ENCODE assay signal across 11 cellular contexts in the genomic region with DNA sequence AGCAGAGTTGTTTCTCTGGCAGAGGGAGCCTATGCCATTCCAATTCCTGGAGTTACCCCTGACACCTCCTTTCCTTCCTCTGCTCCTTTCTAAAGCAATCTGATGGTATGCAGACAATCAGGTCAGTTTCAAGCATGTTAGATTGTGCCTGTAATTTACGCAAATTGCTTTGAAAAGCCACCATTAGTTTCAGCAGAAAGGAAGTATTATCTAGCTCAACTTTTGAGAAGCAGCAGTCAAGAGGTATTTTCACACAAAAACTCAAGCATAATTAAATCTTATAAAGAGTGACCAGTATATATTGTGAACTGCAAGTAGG. TPM values are rescaled to one million over a fixed set of nuclear protein-coding genes. Genes with fewer than 3 reads are reported as not detected.
DNase-seq lines count a peak whose midpoint lies in the region; ATAC-seq, FAIRE-seq and TF ChIP-seq lines count a peak whose summit lies in the region.
"Had no signal": no experiment of that assay in that cellular context is flagged by ENCODE, and none has a peak within 500 bp of the region (broad histone marks: within the 10 kb centered on the region; RNA-seq: fewer than 3 reads in every experiment).

No MANE protein-coding gene starts in this region.

- H3K27me3 ChIP-seq in HUES6 (ENCODE audit: control insufficient read depth, insufficient read depth, low read length) (peaks cover 14% of the 10 kb centered on the region), dorsolateral prefrontal cortex (no peaks in the 10 kb centered on the region), mesendoderm (ENCODE audit: insufficient read depth, low read length, poor library complexity) (no peaks in the 10 kb centered on the region), small intestine (ENCODE audit: control insufficient read depth in 2 of 2, insufficient read depth in 2 of 2, low read length in 2 of 2) (no peaks in the 10 kb centered on the region), left lung (peaks cover 0 to 45% of the 10 kb centered on the region in 2 donors)

- no peaks in the 10 kb centered on the region for H3K79me1 ChIP-seq in mesendoderm (ENCODE audit: low read length)

- peaks cover 48% of the 10 kb centered on the region for H3K79me2 ChIP-seq in mesendoderm (ENCODE audit: control insufficient read depth, insufficient read depth, low read length)

- DNase-seq in dorsolateral prefrontal cortex, result no peak
- peak; percentile 58 for DNase-seq in mesendoderm
- peak; percentile 11 for DNase-seq in superior temporal gyrus (ENCODE audit: extremely low spot score)
- no peak for DNase-seq in small intestine
- no peak for DNase-seq in left lung
- no peak for DNase-seq in hepatic stellate cell (ENCODE audit: low spot score)
- DNase-seq in activated naive CD4-positive, alpha-beta T cell treated with Interleukin-2 at 50 U/mL for 16 hours, result no peak
- DNase-seq: heart right ventricle, NCI-H526 treated with DMSO at 0.1 percent for 48 hours, nucleus accumbens had no signal

- H2AK5ac ChIP-seq in mesendoderm (ENCODE audit: low read length), result no peak overlapping the region

- no peak overlapping the region for H2BK5ac ChIP-seq in mesendoderm (ENCODE audit: low read length)

- no peak overlapping the region for H3K27ac ChIP-seq in HUES6 (ENCODE audit: low read depth, low read length)
- H3K27ac ChIP-seq in dorsolateral prefrontal cortex, result peak overlapping the region in 21 of 59 donors; percentile 1 to 96 (median 35)
- H3K27ac ChIP-seq in mesendoderm (ENCODE audit: low read depth, low read length), result no peak overlapping the region
- H3K27ac ChIP-seq in small intestine (ENCODE audit: low read depth in 1 of 2, low read length in 1 of 2), result no peak overlapping the region
- H3K27ac ChIP-seq in left lung, result peak overlapping the region in 1 of 2 donors; percentile 88
- H3K27ac ChIP-seq: heart right ventricle had no signal

- H3K4me3 ChIP-seq in HUES6 (ENCODE audit: low read depth, low read length) (peak overlapping the region; percentile 77), dorsolateral prefrontal cortex (peak overlapping the region in 41 of 59 donors; percentile 12 to 97 (median 88)), mesendoderm (ENCODE audit: low read length) (no peak overlapping the region), small intestine (ENCODE audit: low read depth in 1 of 2, low read length in 2 of 2) (peak overlapping the region in 1 of 2 donors; percentile 99), left lung (peak overlapping the region in 1 of 2 donors; percentile 74)

- intact Hi-C loops in dorsolateral prefrontal cortex (cut with DNase I), result no loop called here
- intact Hi-C loops in left lung (cut with DNase I), result no loop called here

- H3K36me3 ChIP-seq in HUES6 (ENCODE audit: control insufficient read depth, insufficient read depth, low read length) (no peaks in the 10 kb centered on the region), mesendoderm (ENCODE audit: control insufficient read depth, insufficient read depth, low read length) (no peaks in the 10 kb centered on the region), small intestine (ENCODE audit: control insufficient read depth in 2 of 2, insufficient read depth in 2 of 2, low read length in 2 of 2) (no peaks in the 10 kb centered on the region), left lung (no peaks in the 10 kb centered on the region)
- H3K36me3 ChIP-seq: heart right ventricle had no signal

- H3K23ac ChIP-seq in mesendoderm (ENCODE audit: low read length), result no peak overlapping the region

- FAIRE-seq in small intestine (lab: Jason Lieb, UNC), result no peak

- no peaks in the 10 kb centered on the region for H3K9me3 ChIP-seq in HUES6 (ENCODE audit: control insufficient read depth, insufficient read depth, low read depth, low read length)
- H3K9me3 ChIP-seq in small intestine (ENCODE audit: control insufficient read depth, low read depth), result no peaks in the 10 kb centered on the region
- H3K9me3 ChIP-seq in left lung, result no peaks in the 10 kb centered on the region
- H3K9me3 ChIP-seq: heart right ventricle had no signal

- H3K4me1 ChIP-seq in HUES6 (ENCODE audit: control insufficient read depth, insufficient read depth, low read length) (peaks cover 63% of the 10 kb centered on the region), mesendoderm (ENCODE audit: control insufficient read depth, low read depth, low read length) (peaks cover 10% of the 10 kb centered on the region), small intestine (ENCODE audit: control insufficient read depth in 2 of 2, insufficient read depth in 1 of 2, low read depth in 1 of 2, low read length in 1 of 2) (peaks cover 2% of the 10 kb centered on the region in 2 donors), left lung (peaks cover 23 to 51% of the 10 kb centered on the region in 2 donors)

- H3K4ac ChIP-seq in mesendoderm (ENCODE audit: low read depth, low read length), result no peak overlapping the region

- no peak for TF ChIP-seq CTCF in dorsolateral prefrontal cortex (IDR thresholded peaks at IDR 0.05 in 54 of 56, conservative IDR thresholded peaks at IDR 0.05 in 2 of 56; ENCODE audit: low read depth in 1 of 56, partially characterized antibody in 56 of 56)
- no peak for TF ChIP-seq CTCF in left lung (IDR thresholded peaks at IDR 0.05)

- H2BK15ac ChIP-seq in mesendoderm (replicated peaks; ENCODE audit: low read depth), result peak overlapping the region; percentile 2

- WGBS in mesendoderm (ENCODE audit: extremely low coverage, insufficient coverage, low lambda C conversion rate), result no CpG with 5 or more reads among the region's 1 CpG
- 47 to 94% (median 56%) methylated on average over 1 of the region's 1 CpG for WGBS in small intestine, 3 donors

- no peak overlapping the region for H3K4me2 ChIP-seq in mesendoderm (ENCODE audit: low read length)

- H4K8ac ChIP-seq in mesendoderm (ENCODE audit: low read depth, low read length), result no peak overlapping the region

- H2BK120ac ChIP-seq in mesendoderm (ENCODE audit: low read depth, low read length), result no peak overlapping the region

- no peak overlapping the region for H3K18ac ChIP-seq in mesendoderm (ENCODE audit: low read length)

- no peak for ATAC-seq in left lung
- ATAC-seq: heart right ventricle had no signal

- H3K9ac ChIP-seq in HUES6 (ENCODE audit: low read length) (no peak overlapping the region), mesendoderm (ENCODE audit: low read length) (peak overlapping the region; percentile 4)

- no peak overlapping the region for H3K56ac ChIP-seq in mesendoderm (ENCODE audit: low read length)

- H4K5ac ChIP-seq in mesendoderm (ENCODE audit: low read length), result no peak overlapping the region

RNA-seq across cellular contexts. Expression of a gene that starts 2.2 kb away (rescaled TPM):
- total RNA-seq in dorsolateral prefrontal cortex (10 to 100 TPM; 24.9 to 58.2 (median 34.7) TPM), left lung (10 to 100 TPM; 60.8 to 63.0 TPM)
- 16.0 TPM for polyA plus RNA-seq in mesendoderm (2013, experiment 1 of 2)
- polyA plus RNA-seq in mesendoderm (2013, experiment 2 of 2), result 17.5 TPM
- 10 to 100 TPM; 32.5 to 39.1 (median 35.7) TPM for polyA plus RNA-seq in small intestine

Comparison
In these comparisons a context has a peak if more than half of its experiments do, and no peak if none do; other contexts are left out.
1. DNase-seq: peak in mesendoderm (single experiment) and superior temporal gyrus (single experiment); none in dorsolateral prefrontal cortex (0 of 10), small intestine (single experiment), left lung (0 of 2), hepatic stellate cell (single experiment) and activated naive CD4-positive, alpha-beta T cell treated with Interleukin-2 at 50 U/mL for 16 hours (single experiment).